17 cellular contexts compared by ENCODE assay signal in genomic region chr6:168160506-168161370, GRCh38.
"Had no signal": no experiment of that assay in that cellular context is flagged by ENCODE, and none has a peak within 500 bp of the region (broad histone marks: within the 10 kb centered on the region; RNA-seq: fewer than 3 reads in every experiment).

No MANE protein-coding gene starts in this region.

- H3K4me3 Mint-ChIP-seq: immature natural killer cell; naive thymus-derived CD8-positive, alpha-beta T cell; neural progenitor cell had no signal

- ATAC-seq: esophagus mucosa; gastroesophageal sphincter; left cardiac atrium; naive thymus-derived CD8-positive, alpha-beta T cell; pancreas had no signal

- H3K36me3 ChIP-seq: gastroesophageal sphincter, neural progenitor cell, pancreas had no signal

- H3K27ac Mint-ChIP-seq: immature natural killer cell; naive thymus-derived CD8-positive, alpha-beta T cell; neural progenitor cell had no signal

- H3K4me3 ChIP-seq: dorsolateral prefrontal cortex, gastroesophageal sphincter, neural progenitor cell, pancreas had no signal

- H3K4me1 Mint-ChIP-seq: immature natural killer cell; naive thymus-derived CD8-positive, alpha-beta T cell had no signal

- H3K36me3 Mint-ChIP-seq: immature natural killer cell; naive thymus-derived CD8-positive, alpha-beta T cell; neural progenitor cell had no signal

- H3K9me3 ChIP-seq: gastroesophageal sphincter, pancreas had no signal

- H3K27ac ChIP-seq: dorsolateral prefrontal cortex, gastroesophageal sphincter, neural progenitor cell, pancreas had no signal

- H3K27me3 ChIP-seq: gastroesophageal sphincter, pancreas had no signal

- H3K9me3 Mint-ChIP-seq: immature natural killer cell, neural progenitor cell had no signal

- DNase-seq: cortex of kidney; dorsolateral prefrontal cortex; effector CD8-positive, alpha-beta T cell; glutamatergic neuron; immature natural killer cell; kidney; left cardiac atrium; naive thymus-derived CD8-positive, alpha-beta T cell; nucleus accumbens; small intestine; stimulated activated CD4-positive, alpha-beta T cell treated with anti-CD3 and anti-CD28 coated beads, Interleukin-12 subunit alpha, Interleukin-12 subunit beta, amount 100 ng/mL, for 4 hours; stimulated activated naive CD4-positive, alpha-beta T cell treated with Interleukin-2 at 50 U/mL for 16 hours; trophoblast cell had no signal
